8 cellular contexts compared by ENCODE assay signal in the genomic region with DNA sequence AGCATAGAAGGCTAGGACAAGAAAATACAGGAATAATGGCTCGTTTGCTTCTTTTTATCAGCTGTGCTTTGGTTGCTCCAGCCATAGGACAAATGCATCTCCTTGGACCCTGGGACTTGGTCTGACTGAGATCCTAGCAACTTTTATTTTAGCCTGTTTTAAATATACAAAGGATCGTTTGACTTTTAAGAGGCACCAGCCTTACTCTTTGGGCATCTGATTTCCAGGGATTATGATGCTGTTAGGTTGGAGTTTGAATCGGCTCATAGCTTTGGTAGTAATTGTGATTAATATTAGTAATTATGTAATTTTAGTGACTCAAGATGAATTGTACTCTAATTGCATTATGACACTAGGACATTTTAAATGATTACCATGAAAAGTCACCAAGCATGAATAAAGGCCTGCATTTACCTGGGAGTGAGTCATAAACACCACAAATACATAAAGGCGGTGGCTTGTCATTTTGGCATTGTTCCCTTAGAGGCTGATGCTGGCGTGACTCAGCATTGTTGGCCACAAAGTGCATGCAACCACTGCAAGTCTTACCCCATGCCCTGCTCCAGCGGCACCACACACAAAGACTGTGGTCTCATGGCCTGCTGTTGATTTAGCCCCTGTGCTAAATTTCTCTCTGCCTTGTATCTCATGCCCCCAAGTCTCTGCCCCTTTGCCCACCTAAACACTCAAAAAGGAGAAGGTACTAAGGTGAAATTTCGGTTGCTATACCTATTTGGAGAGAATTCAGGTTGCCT. TPM values are rescaled to one million over a fixed set of nuclear protein-coding genes. Genes with fewer than 3 reads are reported as not detected.
DNase-seq lines count a peak whose midpoint lies in the region; ATAC-seq and TF ChIP-seq lines count a peak whose summit lies in the region.

No MANE protein-coding gene starts in this region.

- peaks cover 7% of the 10 kb centered on the region for H3K36me3 Mint-ChIP-seq in CD4-positive, CD25-positive, alpha-beta regulatory T cell
- no peaks in the 10 kb centered on the region for H3K36me3 Mint-ChIP-seq in activated T-helper 1 cell treated with anti-CD3 and anti-CD28 coated beads, Interleukin-12 subunit alpha, Interleukin-12 subunit beta, Interleukin-2, Interleukin-4 antibody, amounts not matched to agents 30 ng/mL and 10 ng/mL and 1 ng/mL, durations not matched to agents 14 hours and 24 hours and 36 hours (ENCODE audit: low read depth)

- no peaks in the 10 kb centered on the region for H3K9me3 ChIP-seq in CD4-positive, CD25-positive, alpha-beta regulatory T cell (ENCODE audit: control insufficient read depth in 2 of 2, low read length in 2 of 2)
- no peaks in the 10 kb centered on the region for H3K9me3 ChIP-seq in PC-9 (ENCODE audit: insufficient read depth, low read depth)
- no peaks in the 10 kb centered on the region for H3K9me3 ChIP-seq in vagina

- H3K4me1 Mint-ChIP-seq in CD4-positive, CD25-positive, alpha-beta regulatory T cell = peaks cover 0 to 4% (median 2%) of the 10 kb centered on the region in 4 donors
- H3K4me1 Mint-ChIP-seq in activated T-helper 1 cell treated with anti-CD3 and anti-CD28 coated beads, Interleukin-12 subunit alpha, Interleukin-12 subunit beta, Interleukin-2, Interleukin-4 antibody, amounts not matched to agents 30 ng/mL and 10 ng/mL and 1 ng/mL, durations not matched to agents 14 hours and 24 hours and 36 hours (ENCODE audit: low read depth) = peaks cover 31% of the 10 kb centered on the region

- peaks cover 0 to 2% (median 0%) of the 10 kb centered on the region in 7 donors for H3K9me3 Mint-ChIP-seq in CD4-positive, CD25-positive, alpha-beta regulatory T cell
- H3K9me3 Mint-ChIP-seq in activated T-helper 1 cell treated with anti-CD3 and anti-CD28 coated beads, Interleukin-12 subunit alpha, Interleukin-12 subunit beta, Interleukin-2, Interleukin-4 antibody, amounts not matched to agents 30 ng/mL and 10 ng/mL and 1 ng/mL, durations not matched to agents 14 hours and 24 hours and 36 hours = no peaks in the 10 kb centered on the region

- H3K4me1 ChIP-seq in CD4-positive, CD25-positive, alpha-beta regulatory T cell (ENCODE audit: control insufficient read depth, insufficient read depth, low read length, poor library complexity, severe bottlenecking) = no peaks in the 10 kb centered on the region
- H3K4me1 ChIP-seq in PC-9 (replicated peaks; ENCODE audit: insufficient read depth) (peaks cover 61% of the 10 kb centered on the region), vagina (no peaks in the 10 kb centered on the region)

- H4K20me1 ChIP-seq in PC-9 (ENCODE audit: insufficient read depth) = no peaks in the 10 kb centered on the region

- H3K4me2 ChIP-seq in PC-9 = peak overlapping the region; percentile 81

- TF ChIP-seq CTCF in PC-9 (conservative IDR thresholded peaks at IDR 0.05) (no peak), vagina (IDR thresholded peaks at IDR 0.05) (no peak)

- no peak overlapping the region for H3K4me3 ChIP-seq in CD4-positive, CD25-positive, alpha-beta regulatory T cell (ENCODE audit: low read depth, low read length)
- H3K4me3 ChIP-seq in PC-9 = peak overlapping the region; percentile 21; the same call in 1 of the 2 replicates
- no peak overlapping the region for H3K4me3 ChIP-seq in vagina

- no peak overlapping the region for H2AFZ ChIP-seq in PC-9

- H3K27ac ChIP-seq in CD4-positive, CD25-positive, alpha-beta regulatory T cell (ENCODE audit: insufficient read depth, low read length, poor library complexity, severe bottlenecking) = no peak overlapping the region
- H3K27ac ChIP-seq in PC-9 = peak overlapping the region; percentile 100
- no peak overlapping the region for H3K27ac ChIP-seq in vagina

- peaks cover 22% of the 10 kb centered on the region for H3F3A ChIP-seq in PC-9 (ENCODE audit: insufficient read depth, low read depth)

- DNase-seq in CD4-positive, CD25-positive, alpha-beta regulatory T cell = peak in 1 of 3 donors; percentile 82
- DNase-seq in PC-9 (peak; percentile 79 to 94), cardiac septum (ENCODE audit: low spot score) (peak; percentile 86), vagina (ENCODE audit: extremely low spot score in 2 of 2) (no peak)
- peak; percentile 50 for DNase-seq in activated T-helper 1 cell treated with anti-CD3 and anti-CD28 coated beads, Interleukin-12 subunit alpha, Interleukin-12 subunit beta, Interleukin-2, Interleukin-4 antibody, amounts not matched to agents 30 ng/mL and 10 ng/mL and 1 ng/mL, durations not matched to agents 14 hours and 24 hours and 36 hours (ENCODE audit: low spot score)
- peak; percentile 26 to 52 (median 38) for DNase-seq in stimulated activated CD4-positive, alpha-beta T cell treated with anti-CD3 and anti-CD28 coated beads, Interleukin-1b, Interleukin-23, amount 100 ng/mL, for 24 hours (ENCODE audit: low read depth in 4 of 4, low spot score in 1 of 4)

- H3K27me3 ChIP-seq in CD4-positive, CD25-positive, alpha-beta regulatory T cell (ENCODE audit: control insufficient read depth, insufficient read depth, low read length) = no peaks in the 10 kb centered on the region
- no peaks in the 10 kb centered on the region for H3K27me3 ChIP-seq in PC-9 (ENCODE audit: insufficient read depth, low read depth)
- no peaks in the 10 kb centered on the region for H3K27me3 ChIP-seq in vagina

- H3K79me2 ChIP-seq in PC-9 (ENCODE audit: low read depth) = peaks cover 48% of the 10 kb centered on the region

- no peaks in the 10 kb centered on the region for H3K9me2 ChIP-seq in PC-9 (ENCODE audit: insufficient read depth)

- CTCF ChIA-PET in PC-9 (lab: Charles Lee) = no interaction called here

- peak overlapping the region in 2 of 3 donors; percentile 15 to 38 for H3K27ac Mint-ChIP-seq in CD4-positive, CD25-positive, alpha-beta regulatory T cell
- peak overlapping the region; percentile 31 for H3K27ac Mint-ChIP-seq in activated T-helper 1 cell treated with anti-CD3 and anti-CD28 coated beads, Interleukin-12 subunit alpha, Interleukin-12 subunit beta, Interleukin-2, Interleukin-4 antibody, amounts not matched to agents 30 ng/mL and 10 ng/mL and 1 ng/mL, durations not matched to agents 14 hours and 24 hours and 36 hours

- BruUV-seq in PC-9 (replicated peaks; lab: Mats Ljungman, UMichigan) = TSS peak; percentile 40

- no peaks in the 10 kb centered on the region for H3K27me3 Mint-ChIP-seq in CD4-positive, CD25-positive, alpha-beta regulatory T cell
- no peaks in the 10 kb centered on the region for H3K27me3 Mint-ChIP-seq in activated T-helper 1 cell treated with anti-CD3 and anti-CD28 coated beads, Interleukin-12 subunit alpha, Interleukin-12 subunit beta, Interleukin-2, Interleukin-4 antibody, amounts not matched to agents 30 ng/mL and 10 ng/mL and 1 ng/mL, durations not matched to agents 14 hours and 24 hours and 36 hours (ENCODE audit: insufficient read depth)

- H3K36me3 ChIP-seq in CD4-positive, CD25-positive, alpha-beta regulatory T cell (ENCODE audit: control insufficient read depth, insufficient read depth, low read length) = no peaks in the 10 kb centered on the region
- H3K36me3 ChIP-seq in PC-9 (ENCODE audit: low read depth) = no peaks in the 10 kb centered on the region
- no peaks in the 10 kb centered on the region for H3K36me3 ChIP-seq in vagina

- POLR2A ChIA-PET in PC-9 (lab: Charles Lee; ENCODE audit: unreplicated experiment) = interaction anchor here (0.8 kb wide), 1 partner anchor 10 kb away, joined by 8 read pairs; no protein-coding TSS in a partner anchor

- intact Hi-C loops in PC-9 (cut with micrococcal nuclease; ENCODE audit: unreplicated experiment) = loop anchor here (1.0 to 2.0 kb wide), 2 partner anchors 20 to 70 kb away; no protein-coding TSS in a partner anchor
- intact Hi-C loops in activated T-helper 1 cell treated with anti-CD3 and anti-CD28 coated beads, Interleukin-12 subunit alpha, Interleukin-12 subunit beta, Interleukin-2, Interleukin-4 antibody, amounts not matched to agents 30 ng/mL and 10 ng/mL and 1 ng/mL, durations not matched to agents 14 hours and 24 hours and 36 hours (cut with micrococcal nuclease) = loop anchor here (1.0 to 5.0 kb wide), 4 partner anchors 10 to 751 kb away; a partner anchor contains a TSS
- intact Hi-C loops in cardiac septum (cut with DNase I) = no loop called here
- intact Hi-C loops in vagina (cut with DNase I) = no loop called here

- no peak overlapping the region for H3K4me3 Mint-ChIP-seq in CD4-positive, CD25-positive, alpha-beta regulatory T cell
- no peak overlapping the region for H3K4me3 Mint-ChIP-seq in activated T-helper 1 cell treated with anti-CD3 and anti-CD28 coated beads, Interleukin-12 subunit alpha, Interleukin-12 subunit beta, Interleukin-2, Interleukin-4 antibody, amounts not matched to agents 30 ng/mL and 10 ng/mL and 1 ng/mL, durations not matched to agents 14 hours and 24 hours and 36 hours

- ATAC-seq in CD4-positive, CD25-positive, alpha-beta regulatory T cell (ENCODE audit: low read depth in 2 of 2) = peak; percentile 74 to 81
- peak; percentile 89 for ATAC-seq in GM19463 (IDR thresholded peaks at IDR 0.05; ENCODE audit: unreplicated experiment)
- peak; percentile 97 for ATAC-seq in HG03469 (IDR thresholded peaks at IDR 0.05; ENCODE audit: unreplicated experiment)

- no peak for TF ChIP-seq POLR2A in vagina (IDR thresholded peaks at IDR 0.05)

RNA-seq across cellular contexts. Expression of a gene that starts 12.4 kb away (rescaled TPM):
- total RNA-seq in CD4-positive, CD25-positive, alpha-beta regulatory T cell = 2.4 TPM
- 1 to 10 TPM; 2.5 to 6.7 (median 3.7) TPM for polyA plus RNA-seq in CD4-positive, CD25-positive, alpha-beta regulatory T cell
- 27.0 and 29.1 TPM in 2 replicates for total RNA-seq in PC-9 (2021)
- 5.7 and 6.6 TPM in 2 replicates for total RNA-seq in activated T-helper 1 cell treated with anti-CD3 and anti-CD28 coated beads, Interleukin-12 subunit alpha, Interleukin-12 subunit beta, Interleukin-2, Interleukin-4 antibody, amounts not matched to agents 30 ng/mL and 10 ng/mL and 1 ng/mL, durations not matched to agents 14 hours and 24 hours and 36 hours
- 38.5 TPM for total RNA-seq in cardiac septum
- 5.2 TPM for total RNA-seq in vagina

Comparison
In these comparisons a context has a peak if more than half of its experiments do, and no peak if none do; other contexts are left out.
1. DNase-seq: peak in PC-9 (2 of 2), activated T-helper 1 cell treated with anti-CD3 and anti-CD28 coated beads, Interleukin-12 subunit alpha, Interleukin-12 subunit beta, Interleukin-2, Interleukin-4 antibody, amounts not matched to agents 30 ng/mL and 10 ng/mL and 1 ng/mL, durations not matched to agents 14 hours and 24 hours and 36 hours (single experiment), cardiac septum (single experiment) and stimulated activated CD4-positive, alpha-beta T cell treated with anti-CD3 and anti-CD28 coated beads, Interleukin-1b, Interleukin-23, amount 100 ng/mL, for 24 hours (4 of 4); none in vagina (0 of 2).
2. intact Hi-C loops: an anchor here in PC-9 (1.0 to 2.0 kb wide) and activated T-helper 1 cell treated with anti-CD3 and anti-CD28 coated beads, Interleukin-12 subunit alpha, Interleukin-12 subunit beta, Interleukin-2, Interleukin-4 antibody, amounts not matched to agents 30 ng/mL and 10 ng/mL and 1 ng/mL, durations not matched to agents 14 hours and 24 hours and 36 hours (1.0 to 5.0 kb wide); none called in cardiac septum and vagina.
3. Peak in every context shown above with its lines, with median percentiles within 50 percentile points of each other: ATAC-seq.